In the genomic region with DNA sequence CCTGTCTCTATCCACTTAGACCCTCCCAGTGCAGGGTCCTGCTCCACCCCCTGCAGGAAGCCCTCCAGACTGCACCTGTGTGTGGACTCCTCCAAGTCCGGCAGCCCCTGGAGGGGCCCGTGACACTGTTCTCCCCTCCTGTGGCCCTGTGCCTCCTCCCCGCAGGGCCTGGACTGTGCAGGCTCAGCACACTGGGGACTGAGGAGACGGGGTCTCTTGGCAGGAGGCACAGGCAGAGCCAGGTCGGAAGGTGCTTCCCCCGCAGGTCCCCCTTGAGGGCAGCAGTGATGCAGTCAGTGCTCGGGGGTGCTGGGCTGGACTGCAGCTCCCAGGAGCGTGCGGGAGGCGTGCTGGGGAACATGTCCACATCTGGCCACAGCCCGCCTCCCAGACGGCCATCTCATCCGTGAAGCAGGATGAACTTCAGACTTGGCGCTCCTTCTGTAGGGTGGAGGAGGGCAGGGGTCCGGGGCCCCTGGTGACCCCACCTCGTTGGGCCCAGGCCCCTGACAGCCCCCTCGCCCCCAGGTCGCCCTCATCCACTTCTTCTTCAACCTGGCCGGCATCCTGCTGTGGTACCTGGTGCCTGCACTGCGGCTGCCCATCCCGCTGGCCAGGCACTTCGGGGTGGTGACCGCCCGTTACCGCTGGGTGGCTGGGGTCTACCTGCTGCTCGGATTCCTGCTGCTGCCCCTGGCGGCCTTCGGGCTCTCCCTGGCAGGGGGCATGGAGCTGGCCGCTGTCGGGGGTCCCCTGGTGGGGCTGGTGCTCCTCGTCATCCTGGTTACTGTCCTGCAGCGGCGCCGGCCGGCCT, we compare ENCODE assay signal across 13 cellular contexts. TPM values are rescaled to one million over a fixed set of nuclear protein-coding genes. Genes with fewer than 3 reads are reported as not detected.
A peak's percentile ranks its signal among the peaks of the same experiment; 100 is the strongest.
DNase-seq lines count a peak whose midpoint lies in the region; ATAC-seq and TF ChIP-seq lines count a peak whose summit lies in the region.
"Had no signal": no experiment of that assay in that cellular context is flagged by ENCODE, and none has a peak within 500 bp of the region (broad histone marks: within the 10 kb centered on the region; RNA-seq: fewer than 3 reads in every experiment).

No MANE protein-coding gene starts in this region.

- H3K79me1 ChIP-seq in H9 (ENCODE audit: insufficient read depth, low read depth, low read length, poor library complexity, severe bottlenecking): no peaks in the 10 kb centered on the region

- no peaks in the 10 kb centered on the region for H3K27me3 ChIP-seq in BLaER1 treated with 17β-estradiol and CSF1 and Interleukin-3, amounts not matched to agents 10 nM and 100 nM
- H3K27me3 ChIP-seq in H9 (ENCODE audit: insufficient read depth, low read length) (no peaks in the 10 kb centered on the region), parathyroid adenoma (ENCODE audit: control insufficient read depth, insufficient read depth, low read length) (no peaks in the 10 kb centered on the region)

- peak overlapping the region in 6 of 11 experiments; percentile 15 to 44 (median 34); a peak in 7 of 22 replicates for H3K27ac ChIP-seq in BLaER1 treated with 17β-estradiol and CSF1 and Interleukin-3, amounts not matched to agents 10 nM and 100 nM
- H3K27ac ChIP-seq in H9 (ENCODE audit: insufficient read length, low read depth, low read length) (no peak overlapping the region), caudate nucleus (ENCODE audit: low read depth, low read length) (peak overlapping the region; percentile 52), parathyroid adenoma (no peak overlapping the region)
- H3K27ac ChIP-seq: colonic mucosa, SJSA1 had no signal

- H2BK20ac ChIP-seq in H9 (ENCODE audit: low read depth, low read length, poor library complexity, severe bottlenecking): no peak overlapping the region

- H3K9ac ChIP-seq in BLaER1 treated with 17β-estradiol and CSF1 and Interleukin-3, amounts not matched to agents 10 nM and 100 nM: peak overlapping the region in 10 of 11 experiments; percentile 8 to 71 (median 54); a peak in 16 of 22 replicates
- no peak overlapping the region for H3K9ac ChIP-seq in H9 (ENCODE audit: extremely low read depth, insufficient read length, low read length)
- H3K9ac ChIP-seq in parathyroid adenoma: no peak overlapping the region

- no peak overlapping the region for H2BK12ac ChIP-seq in H9 (ENCODE audit: insufficient read length, low read depth, low read length)

- H2AFZ ChIP-seq in H9 (ENCODE audit: low read length) (no peak overlapping the region), parathyroid adenoma (peak overlapping the region; percentile 78)

- no peak for ATAC-seq in GM19452 (IDR thresholded peaks at IDR 0.05; ENCODE audit: unreplicated experiment)
- ATAC-seq in activated naive CD4-positive, alpha-beta T cell treated with anti-CD3 and anti-CD28 coated beads, Interleukin-2, amount 50 U/mL, for 72 hours: no peak

- H2BK5ac ChIP-seq in H9 (ENCODE audit: insufficient read length, low read length): no peak overlapping the region

- H3K4me1 Mint-ChIP-seq in H9: peaks cover 12 to 20% of the 10 kb centered on the region in 2 experiments

- H3K4ac ChIP-seq in H9 (ENCODE audit: low read depth, low read length): no peak overlapping the region

- peaks cover 58 to 78% (median 73%) of the 10 kb centered on the region in 10 experiments for H3K4me1 ChIP-seq in BLaER1 treated with 17β-estradiol and CSF1 and Interleukin-3, amounts not matched to agents 10 nM and 100 nM
- H3K4me1 ChIP-seq in H9 (ENCODE audit: insufficient read depth, low read length) (peaks cover 3% of the 10 kb centered on the region; the same call in 1 of the 2 replicates), parathyroid adenoma (peaks cover 14% of the 10 kb centered on the region)

- no peak overlapping the region for H4K91ac ChIP-seq in H9 (ENCODE audit: insufficient read length, low read depth, low read length)

- H2BK120ac ChIP-seq in H9 (ENCODE audit: low read depth, low read length, poor library complexity, severe bottlenecking): no peak overlapping the region

- no peak overlapping the region for H3K56ac ChIP-seq in H9 (ENCODE audit: insufficient read length, low read depth, low read length)

- WGBS in H9 (ENCODE audit: extremely low coverage, insufficient read length, low lambda C conversion rate): no CpG with 5 or more reads among the region's 35 CpGs

- H3K4me3 ChIP-seq in BLaER1 treated with 17β-estradiol and CSF1 and Interleukin-3, amounts not matched to agents 10 nM and 100 nM: peak overlapping the region in 6 of 10 experiments; percentile 1 to 56 (median 39); a peak in 9 of 20 replicates
- H3K4me3 ChIP-seq in parathyroid adenoma (ENCODE audit: low read depth, low read length): no peak overlapping the region
- H3K4me3 ChIP-seq: colonic mucosa, SJSA1 had no signal

- H3K27me3 Mint-ChIP-seq in H9 (ENCODE audit: low read depth): peaks cover 7% of the 10 kb centered on the region
- H3K27me3 Mint-ChIP-seq: activated naive CD8-positive, alpha-beta T cell treated with anti-CD3 and anti-CD28 coated beads, Interleukin-2, amount 50 U/mL, for 24 hours had no signal

- H4K20me1 ChIP-seq in BLaER1 treated with 17β-estradiol and CSF1 and Interleukin-3, amounts not matched to agents 10 nM and 100 nM: peaks cover 0 to 47% (median 38%) of the 10 kb centered on the region in 11 experiments; a peak in 19 of 22 replicates
- H4K20me1 ChIP-seq in H9 (ENCODE audit: control insufficient read depth, insufficient read depth, insufficient read length): no peaks in the 10 kb centered on the region

- TF ChIP-seq CTCF in H9 (conservative IDR thresholded peaks at IDR 0.05): peak; percentile 52
- no peak for TF ChIP-seq CTCF in parathyroid adenoma (IDR thresholded peaks at IDR 0.05)
- TF ChIP-seq CTCF in GM10266 (IDR thresholded peaks at IDR 0.05; ENCODE audit: control insufficient read depth, insufficient read depth, low read depth, missing control alignments): no peak

- no peak overlapping the region for H3K18ac ChIP-seq in H9 (ENCODE audit: insufficient read length, low read depth, low read length)

- no peak overlapping the region for H4K5ac ChIP-seq in H9 (ENCODE audit: insufficient read length, low read depth, low read length)

- H2BK15ac ChIP-seq in H9 (ENCODE audit: low read depth, low read length): no peak overlapping the region

- no peaks in the 10 kb centered on the region for H3K36me3 ChIP-seq in BLaER1 treated with 17β-estradiol and CSF1 and Interleukin-3, amounts not matched to agents 10 nM and 100 nM
- H3K36me3 ChIP-seq in parathyroid adenoma (ENCODE audit: control insufficient read depth, insufficient read depth, low read length): no peaks in the 10 kb centered on the region
- H3K36me3 ChIP-seq: colonic mucosa, SJSA1 had no signal

- H3K9me3 Mint-ChIP-seq in H9: no peaks in the 10 kb centered on the region
- no peaks in the 10 kb centered on the region for H3K9me3 Mint-ChIP-seq in activated naive CD4-positive, alpha-beta T cell treated with anti-CD3 and anti-CD28 coated beads, Interleukin-2, amount 50 U/mL, for 72 hours
- H3K9me3 Mint-ChIP-seq: activated naive CD8-positive, alpha-beta T cell treated with anti-CD3 and anti-CD28 coated beads, Interleukin-2, amount 50 U/mL, for 24 hours had no signal

- no peaks in the 10 kb centered on the region for H3K9me3 ChIP-seq in BLaER1 treated with 17β-estradiol and CSF1 and Interleukin-3, amounts not matched to agents 10 nM and 100 nM (replicated peaks in 1 of 11)
- H3K9me3 ChIP-seq in H9 (ENCODE audit: control insufficient read depth, low read depth, low read length) (no peaks in the 10 kb centered on the region), parathyroid adenoma (ENCODE audit: control insufficient read depth, low read length) (no peaks in the 10 kb centered on the region)
- H3K9me3 ChIP-seq: colonic mucosa, SJSA1 had no signal

- no peak overlapping the region for H2AK5ac ChIP-seq in H9 (ENCODE audit: insufficient read length, low read length)

- H3T11ph ChIP-seq in H9 (ENCODE audit: low read length): no peak overlapping the region

- H3K27ac Mint-ChIP-seq in H9: peak overlapping the region in 2 of 3 experiments; percentile 34 to 76; a peak in 2 of 7 replicates
- H3K27ac Mint-ChIP-seq in activated naive CD4-positive, alpha-beta T cell treated with anti-CD3 and anti-CD28 coated beads, Interleukin-2, amount 50 U/mL, for 72 hours: no peak overlapping the region
- H3K27ac Mint-ChIP-seq: activated naive CD8-positive, alpha-beta T cell treated with anti-CD3 and anti-CD28 coated beads, Interleukin-2, amount 50 U/mL, for 24 hours had no signal

- no peaks in the 10 kb centered on the region for H3K79me2 ChIP-seq in H9 (ENCODE audit: insufficient read depth, low read length)
- H3K79me2 ChIP-seq in parathyroid adenoma: no peaks in the 10 kb centered on the region

- H3K14ac ChIP-seq in H9 (ENCODE audit: insufficient read depth, low read length): no peak overlapping the region

- H3K23ac ChIP-seq in H9 (ENCODE audit: insufficient read length, low read depth, low read length): no peak overlapping the region

- peaks cover 0 to 5% (median 0%) of the 10 kb centered on the region in 3 experiments; a peak in 3 of 7 replicates for H3K36me3 Mint-ChIP-seq in H9 (ENCODE audit: insufficient read depth in 1 of 3, low read depth in 3 of 3)
- H3K36me3 Mint-ChIP-seq in activated naive CD4-positive, alpha-beta T cell treated with anti-CD3 and anti-CD28 coated beads, Interleukin-2, amount 50 U/mL, for 72 hours: peaks cover 0 to 4% of the 10 kb centered on the region in 2 donors

- H4K8ac ChIP-seq in H9 (replicated peaks; ENCODE audit: insufficient read length, low read depth, low read length): no peak overlapping the region

- no peak overlapping the region for H3K4me3 Mint-ChIP-seq in H9
- H3K4me3 Mint-ChIP-seq: activated naive CD8-positive, alpha-beta T cell treated with anti-CD3 and anti-CD28 coated beads, Interleukin-2, amount 50 U/mL, for 24 hours had no signal

- H3K23me2 ChIP-seq in H9 (ENCODE audit: insufficient read length, low read depth, low read length, poor library complexity, severe bottlenecking): no peaks in the 10 kb centered on the region

- peak overlapping the region; percentile 90 to 98 (median 95) for H3K4me2 ChIP-seq in BLaER1 treated with 17β-estradiol and CSF1 and Interleukin-3, amounts not matched to agents 10 nM and 100 nM
- no peak overlapping the region for H3K4me2 ChIP-seq in H9 (ENCODE audit: insufficient read depth, insufficient read length, low read length)
- peak overlapping the region; percentile 45 for H3K4me2 ChIP-seq in parathyroid adenoma (ENCODE audit: low read length)

- DNase-seq in H9: peak; percentile 68
- no peak for DNase-seq in caudate nucleus (lab: John Stamatoyannopoulos, UW)
- no peak for DNase-seq in GM10266 (ENCODE audit: extremely low spot score)
- DNase-seq in 8988T: no peak
- DNase-seq in activated naive CD4-positive, alpha-beta T cell treated with anti-CD3 and anti-CD28 coated beads, Interleukin-2, amount 50 U/mL, for 72 hours (ENCODE audit: low spot score in 2 of 2): no peak

RNA-seq across cellular contexts. Expression of gene SLC34A3, which starts 4.9 kb away (rescaled TPM):
- not detected in 2 replicates for total RNA-seq in H9 (2021)
- under 1 TPM in 1 of 2 donors, not detected in 1; 0.12 TPM for total RNA-seq in activated naive CD4-positive, alpha-beta T cell treated with anti-CD3 and anti-CD28 coated beads, Interleukin-2, amount 50 U/mL, for 72 hours
- total RNA-seq: colonic mucosa, fibroblast of lung, renal cortical epithelial cell, SJSA1 had no signal

RNA-seq across cellular contexts. Expression of gene TUBB4B, which starts 5.5 kb away (rescaled TPM):
- 378 and 386 TPM in 2 replicates for total RNA-seq in H9 (2021)
- 100 to 1,000 TPM; 277 to 307 TPM for total RNA-seq in activated naive CD4-positive, alpha-beta T cell treated with anti-CD3 and anti-CD28 coated beads, Interleukin-2, amount 50 U/mL, for 72 hours

RNA-seq across cellular contexts. Expression of gene RNF224, which starts 8.3 kb away (rescaled TPM):
- total RNA-seq in H9 (2021): 0.15 and 0.20 TPM in 2 replicates
- total RNA-seq in activated naive CD4-positive, alpha-beta T cell treated with anti-CD3 and anti-CD28 coated beads, Interleukin-2, amount 50 U/mL, for 72 hours: not detected
- total RNA-seq: colonic mucosa, SJSA1 had no signal

RNA-seq across cellular contexts. Expression of gene CYSRT1, which starts 10.7 kb away (rescaled TPM):
- total RNA-seq in H9 (2021): 1.0 and 1.9 TPM in 2 replicates
- total RNA-seq in activated naive CD4-positive, alpha-beta T cell treated with anti-CD3 and anti-CD28 coated beads, Interleukin-2, amount 50 U/mL, for 72 hours: under 1 TPM; 0.34 to 0.64 TPM

RNA-seq across cellular contexts. Expression of gene RNF208, which starts 13.6 kb away (rescaled TPM):
- total RNA-seq in H9 (2021): 7.7 and 8.1 TPM in 2 replicates
- total RNA-seq in activated naive CD4-positive, alpha-beta T cell treated with anti-CD3 and anti-CD28 coated beads, Interleukin-2, amount 50 U/mL, for 72 hours: 1 to 10 TPM; 3.1 to 9.4 TPM
- total RNA-seq: SJSA1 had no signal

Comparison
In these comparisons a context has a peak if more than half of its experiments do, and no peak if none do; other contexts are left out.
1. H3K27ac ChIP-seq: peak in BLaER1 treated with 17β-estradiol and CSF1 and Interleukin-3, amounts not matched to agents 10 nM and 100 nM (6 of 11) and caudate nucleus (single experiment); none in H9 (single experiment) and parathyroid adenoma (single experiment).
2. H3K9ac ChIP-seq: peak in BLaER1 treated with 17β-estradiol and CSF1 and Interleukin-3, amounts not matched to agents 10 nM and 100 nM (10 of 11); none in H9 (single experiment) and parathyroid adenoma (single experiment).
3. H3K27ac Mint-ChIP-seq: peak in H9 (2 of 3); none in activated naive CD4-positive, alpha-beta T cell treated with anti-CD3 and anti-CD28 coated beads, Interleukin-2, amount 50 U/mL, for 72 hours (0 of 2).